In genomic region chr13:97286317-97287046, GRCh38 we compare ENCODE assay signal across 20 cellular contexts.
"Had no signal": no experiment of that assay in that cellular context is flagged by ENCODE, and none has a peak within 500 bp of the region (broad histone marks: within the 10 kb centered on the region; RNA-seq: fewer than 3 reads in every experiment).

No MANE protein-coding gene starts in this region.

- H3K36me3 Mint-ChIP-seq: natural killer cell had no signal

- H3K9me3 ChIP-seq: body of pancreas, left ventricle myocardium inferior, pancreas, thyroid gland had no signal

- H3K4me3 ChIP-seq: body of pancreas, left ventricle myocardium inferior, pancreas, thyroid gland had no signal

- H3K27ac ChIP-seq: body of pancreas, left ventricle myocardium inferior, pancreas, thyroid gland had no signal

- H3K27me3 Mint-ChIP-seq: effector memory CD8-positive, alpha-beta T cell; memory B cell; stimulated activated naive B cell treated with anti-CD40 and anti-IgM and Interleukin-4, amounts not matched to agents 10 μg/mL and 1 μg/mL and 100 μg/mL, for 72 hours had no signal

- H3K9me3 Mint-ChIP-seq: activated T-helper 2 cell treated with anti-CD3 and anti-CD28 coated beads, Interferon-gamma antibody, Interleukin-2, Interleukin-4, amounts not matched to agents 10 μg/mL and 5 μg/mL and 100 μg/mL, durations not matched to agents 14 hours and 24 hours and 36 hours; effector memory CD8-positive, alpha-beta T cell; memory B cell; natural killer cell had no signal

- FAIRE-seq: kidney, pancreas, urothelium cell line had no signal

- H3K4me3 Mint-ChIP-seq: effector memory CD8-positive, alpha-beta T cell; memory B cell; natural killer cell; stimulated activated naive B cell treated with anti-CD40 and anti-IgM and Interleukin-4, amounts not matched to agents 10 μg/mL and 1 μg/mL and 100 μg/mL, for 72 hours had no signal

- H3K27me3 ChIP-seq: body of pancreas, pancreas, thyroid gland had no signal

- H3K36me3 ChIP-seq: left ventricle myocardium inferior, pancreas, thyroid gland had no signal

- DNase-seq: activated CD4-positive, alpha-beta T cell treated with anti-CD3 and anti-CD28 coated beads, Interleukin-2, amount 50 U/mL, for 4 hours; activated CD4-positive, CD25-positive, alpha-beta regulatory T cell treated with anti-CD3 and anti-CD28 coated beads, Interleukin-2, amount 50 U/mL, for 72 hours; activated naive CD4-positive, alpha-beta T cell treated with Interleukin-2 at 50 U/mL for 16 hours; body of pancreas; dermis blood vessel endothelial cell; effector memory CD8-positive, alpha-beta T cell; foreskin fibroblast; hypothalamus; kidney; left ventricle myocardium inferior; natural killer cell; pancreas; stimulated activated CD4-positive, alpha-beta T cell treated with anti-CD3 and anti-CD28 coated beads, Interleukin-4, amount 100 ng/mL, for 24 hours; stimulated activated naive B cell treated with anti-CD40 and anti-IgM and Interleukin-4, amounts not matched to agents 10 μg/mL and 1 μg/mL and 100 μg/mL, for 72 hours; T1000; thyroid gland had no signal

- ATAC-seq: body of pancreas; effector memory CD8-positive, alpha-beta T cell; natural killer cell; sciatic nerve; stimulated activated naive B cell treated with anti-CD40 and anti-IgM and Interleukin-4, amounts not matched to agents 10 μg/mL and 1 μg/mL and 100 μg/mL, for 72 hours had no signal

- H3K27ac Mint-ChIP-seq: activated T-helper 2 cell treated with anti-CD3 and anti-CD28 coated beads, Interferon-gamma antibody, Interleukin-2, Interleukin-4, amounts not matched to agents 10 μg/mL and 5 μg/mL and 100 μg/mL, durations not matched to agents 14 hours and 24 hours and 36 hours; effector memory CD8-positive, alpha-beta T cell; memory B cell had no signal
